In genomic region chr1:24301395-24302175, GRCh38 we compare ENCODE assay signal across 2 cellular contexts.
TF ChIP-seq lines count a peak whose summit lies in the region.

No MANE protein-coding gene starts in this region.

TF ChIP-seq in A549, 52 proteins besides CTCF, POLR2A, EP300 and RAD21 (continued from another document):
- TF ChIP-seq ELK1 (IDR thresholded peaks at IDR 0.05; ENCODE audit: low read depth, low read length) (no peak), HOXB5 (CRISPR knock-in tag; IDR thresholded peaks at IDR 0.05) (no peak), USF2 (IDR thresholded peaks at IDR 0.05) (no peak), EHF (CRISPR knock-in tag; IDR thresholded peaks at IDR 0.05) (no peak), REST (IDR thresholded peaks at IDR 0.05) (no peak), ZC3H11A (IDR thresholded peaks at IDR 0.05) (no peak)

TF ChIP-seq in HEK293, 187 proteins besides CTCF, POLR2A, EP300 and RAD21 (continued from another document):
- peak; percentile 25; the same call in 1 of the 2 replicates for TF ChIP-seq PRDM10 (tag by site-specific recombination; IDR thresholded peaks at IDR 0.05)
- TF ChIP-seq ZBTB49 (tag by site-specific recombination; IDR thresholded peaks at IDR 0.05; ENCODE audit: low read depth): no peak
